Comparison of ENCODE assay signal across 22 cellular contexts in the genomic region with DNA sequence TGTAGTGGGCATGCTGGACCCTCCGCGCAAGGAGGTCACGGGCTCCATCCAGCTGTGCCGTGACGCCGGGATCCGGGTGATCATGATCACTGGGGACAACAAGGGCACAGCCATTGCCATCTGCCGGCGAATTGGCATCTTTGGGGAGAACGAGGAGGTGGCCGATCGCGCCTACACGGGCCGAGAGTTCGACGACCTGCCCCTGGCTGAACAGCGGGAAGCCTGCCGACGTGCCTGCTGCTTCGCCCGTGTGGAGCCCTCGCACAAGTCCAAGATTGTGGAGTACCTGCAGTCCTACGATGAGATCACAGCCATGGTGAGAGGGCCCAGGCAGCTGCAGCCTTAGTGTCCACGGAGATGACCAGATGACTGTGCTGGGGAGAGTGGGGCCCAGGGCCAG. TPM values are rescaled to one million over a fixed set of nuclear protein-coding genes. Genes with fewer than 3 reads are reported as not detected.
DNase-seq lines count a peak whose midpoint lies in the region; ATAC-seq and TF ChIP-seq lines count a peak whose summit lies in the region.
"Had no signal": no experiment of that assay in that cellular context is flagged by ENCODE, and none has a peak within 500 bp of the region (broad histone marks: within the 10 kb centered on the region; RNA-seq: fewer than 3 reads in every experiment).

No MANE protein-coding gene starts in this region.

- H3K9me3 ChIP-seq in RWPE2 (ENCODE audit: severe bottlenecking): no peaks in the 10 kb centered on the region
- H3K9me3 ChIP-seq: BE2C, SJCRH30 had no signal

- intact Hi-C loops in activated CD8-positive, alpha-beta T cell treated with anti-CD3 and anti-CD28 coated beads for 36 hours (cut with micrococcal nuclease): no loop called here

- H3K4me3 ChIP-seq in RWPE2 (ENCODE audit: severe bottlenecking): no peak overlapping the region
- H3K4me3 ChIP-seq: PC-9, SJCRH30 had no signal

- no peaks in the 10 kb centered on the region for H3K36me3 ChIP-seq in RWPE2 (ENCODE audit: low read depth)
- H3K36me3 ChIP-seq: BE2C had no signal

- no peaks in the 10 kb centered on the region for H3K27me3 ChIP-seq in RWPE2 (ENCODE audit: insufficient read depth, poor library complexity, severe bottlenecking)
- H3K27me3 ChIP-seq: BE2C, SJCRH30 had no signal

- peak overlapping the region; percentile 43 for H3K27ac Mint-ChIP-seq in activated CD8-positive, alpha-beta T cell treated with anti-CD3 and anti-CD28 coated beads, Interleukin-2, amount 10 ng/mL, durations not matched to agents 7 days and 5 days
- H3K27ac Mint-ChIP-seq in activated CD8-positive, alpha-beta T cell treated with anti-CD3 and anti-CD28 coated beads for 36 hours: no peak overlapping the region
- peak overlapping the region; percentile 53 for H3K27ac Mint-ChIP-seq in stimulated activated naive B cell treated with anti-CD40 and anti-IgM and Interleukin-4, amounts not matched to agents 10 μg/mL and 1 μg/mL and 100 μg/mL, for 72 hours

- no peak overlapping the region for H3K4me3 Mint-ChIP-seq in activated CD8-positive, alpha-beta T cell treated with anti-CD3 and anti-CD28 coated beads, Interleukin-2, amount 10 ng/mL, durations not matched to agents 7 days and 5 days
- H3K4me3 Mint-ChIP-seq in activated CD8-positive, alpha-beta T cell treated with anti-CD3 and anti-CD28 coated beads for 36 hours: no peak overlapping the region
- H3K4me3 Mint-ChIP-seq in stimulated activated naive B cell treated with anti-CD40 and anti-IgM and Interleukin-4, amounts not matched to agents 10 μg/mL and 1 μg/mL and 100 μg/mL, for 72 hours: no peak overlapping the region
- H3K4me3 Mint-ChIP-seq: CD4-positive, alpha-beta memory T cell had no signal

- no peak for TF ChIP-seq CTCF in activated CD8-positive, alpha-beta T cell treated with anti-CD3 and anti-CD28 coated beads for 36 hours (IDR thresholded peaks at IDR 0.05)
- TF ChIP-seq CTCF in RWPE2 (IDR thresholded peaks at IDR 0.05; ENCODE audit: poor library complexity, severe bottlenecking): no peak

- no peaks in the 10 kb centered on the region for H3K4me1 ChIP-seq in RWPE2 (ENCODE audit: insufficient read depth, poor library complexity, severe bottlenecking)
- H3K4me1 ChIP-seq: BE2C, SJCRH30 had no signal

- no peak overlapping the region for H3K27ac ChIP-seq in RWPE2 (ENCODE audit: poor library complexity, severe bottlenecking)
- H3K27ac ChIP-seq: PC-9, RWPE1, SJCRH30 had no signal

- no peak for ATAC-seq in activated CD8-positive, alpha-beta T cell treated with anti-CD3 and anti-CD28 coated beads, Interleukin-2, amount 10 ng/mL, durations not matched to agents 7 days and 5 days
- no peak for ATAC-seq in activated CD8-positive, alpha-beta T cell treated with anti-CD3 and anti-CD28 coated beads for 36 hours
- ATAC-seq in RWPE2 (ENCODE audit: low read depth): no peak
- ATAC-seq in stimulated activated naive B cell treated with anti-CD40 and anti-IgM and Interleukin-4, amounts not matched to agents 10 μg/mL and 1 μg/mL and 100 μg/mL, for 72 hours (replicated peaks): no peak
- ATAC-seq in GM21423 (IDR thresholded peaks at IDR 0.05; ENCODE audit: unreplicated experiment): no peak
- ATAC-seq in GM18870 (IDR thresholded peaks at IDR 0.05; ENCODE audit: unreplicated experiment): no peak

- no peaks in the 10 kb centered on the region for H3K36me3 Mint-ChIP-seq in activated CD8-positive, alpha-beta T cell treated with anti-CD3 and anti-CD28 coated beads, Interleukin-2, amount 10 ng/mL, durations not matched to agents 7 days and 5 days (ENCODE audit: low read depth)
- H3K36me3 Mint-ChIP-seq in activated CD8-positive, alpha-beta T cell treated with anti-CD3 and anti-CD28 coated beads for 36 hours (ENCODE audit: low read depth): no peaks in the 10 kb centered on the region
- H3K36me3 Mint-ChIP-seq in stimulated activated naive B cell treated with anti-CD40 and anti-IgM and Interleukin-4, amounts not matched to agents 10 μg/mL and 1 μg/mL and 100 μg/mL, for 72 hours: peaks cover 18 to 24% of the 10 kb centered on the region in 2 donors
- H3K36me3 Mint-ChIP-seq: CD4-positive, alpha-beta memory T cell had no signal

- peaks cover 9% of the 10 kb centered on the region for H3K4me1 Mint-ChIP-seq in activated CD8-positive, alpha-beta T cell treated with anti-CD3 and anti-CD28 coated beads, Interleukin-2, amount 10 ng/mL, durations not matched to agents 7 days and 5 days (ENCODE audit: low read depth)
- H3K4me1 Mint-ChIP-seq in activated CD8-positive, alpha-beta T cell treated with anti-CD3 and anti-CD28 coated beads for 36 hours (ENCODE audit: low read depth): peaks cover 4% of the 10 kb centered on the region
- H3K4me1 Mint-ChIP-seq in stimulated activated naive B cell treated with anti-CD40 and anti-IgM and Interleukin-4, amounts not matched to agents 10 μg/mL and 1 μg/mL and 100 μg/mL, for 72 hours: peaks cover 20 to 38% of the 10 kb centered on the region in 2 donors
- H3K4me1 Mint-ChIP-seq: CD4-positive, alpha-beta memory T cell had no signal

- H3K9me3 Mint-ChIP-seq in activated CD8-positive, alpha-beta T cell treated with anti-CD3 and anti-CD28 coated beads, Interleukin-2, amount 10 ng/mL, durations not matched to agents 7 days and 5 days (ENCODE audit: insufficient read depth): no peaks in the 10 kb centered on the region
- no peaks in the 10 kb centered on the region for H3K9me3 Mint-ChIP-seq in activated CD8-positive, alpha-beta T cell treated with anti-CD3 and anti-CD28 coated beads for 36 hours
- no peaks in the 10 kb centered on the region for H3K9me3 Mint-ChIP-seq in stimulated activated naive B cell treated with anti-CD40 and anti-IgM and Interleukin-4, amounts not matched to agents 10 μg/mL and 1 μg/mL and 100 μg/mL, for 72 hours
- H3K9me3 Mint-ChIP-seq: CD4-positive, alpha-beta memory T cell had no signal

- POLR2A ChIA-PET in activated CD8-positive, alpha-beta T cell treated with anti-CD3 and anti-CD28 coated beads, Interleukin-2, amount 10 ng/mL, durations not matched to agents 7 days and 5 days (lab: Charles Lee): interaction anchor here (0.7 kb wide), 1 partner anchor 50 kb away, joined by 4 read pairs; no protein-coding TSS in a partner anchor
- POLR2A ChIA-PET in activated CD8-positive, alpha-beta T cell treated with anti-CD3 and anti-CD28 coated beads for 36 hours (lab: Charles Lee): interaction anchor here (0.8 to 1.0 kb wide), 2 partner anchors 20 to 36 kb away, joined by 4 to 5 read pairs; no protein-coding TSS in a partner anchor

- H3K27me3 Mint-ChIP-seq in activated CD8-positive, alpha-beta T cell treated with anti-CD3 and anti-CD28 coated beads, Interleukin-2, amount 10 ng/mL, durations not matched to agents 7 days and 5 days (ENCODE audit: low read depth): no peaks in the 10 kb centered on the region
- H3K27me3 Mint-ChIP-seq in activated CD8-positive, alpha-beta T cell treated with anti-CD3 and anti-CD28 coated beads for 36 hours: no peaks in the 10 kb centered on the region
- no peaks in the 10 kb centered on the region for H3K27me3 Mint-ChIP-seq in stimulated activated naive B cell treated with anti-CD40 and anti-IgM and Interleukin-4, amounts not matched to agents 10 μg/mL and 1 μg/mL and 100 μg/mL, for 72 hours
- H3K27me3 Mint-ChIP-seq: CD4-positive, alpha-beta memory T cell had no signal

- CTCF ChIA-PET in activated CD8-positive, alpha-beta T cell treated with anti-CD3 and anti-CD28 coated beads, Interleukin-2, amount 10 ng/mL, durations not matched to agents 7 days and 5 days (lab: Charles Lee): no interaction called here
- CTCF ChIA-PET in activated CD8-positive, alpha-beta T cell treated with anti-CD3 and anti-CD28 coated beads for 36 hours (lab: Charles Lee): interaction anchor here (1.0 to 1.2 kb wide), 2 partner anchors 18 to 19 kb away, joined by 3 read pairs; no protein-coding TSS in a partner anchor

- no peak for DNase-seq in activated CD8-positive, alpha-beta T cell treated with anti-CD3 and anti-CD28 coated beads, Interleukin-2, amount 10 ng/mL, durations not matched to agents 7 days and 5 days
- no peak for DNase-seq in activated CD8-positive, alpha-beta T cell treated with anti-CD3 and anti-CD28 coated beads for 36 hours
- DNase-seq in RWPE2 (ENCODE audit: low spot score): peak; percentile 52
- no peak for DNase-seq in stimulated activated naive B cell treated with anti-CD40 and anti-IgM and Interleukin-4, amounts not matched to agents 10 μg/mL and 1 μg/mL and 100 μg/mL, for 72 hours
- DNase-seq: 8988T, BE2C, DMS153, GF-D8, GOT3, Karpas-422, NCI-H1417 treated with DMSO at 0.1 percent for 48 hours, NCI-H1930, NCI-H226, NCI-H524, NCI-H82, PC-9, SJCRH30 had no signal

RNA-seq across cellular contexts. Expression of a gene that starts 22.3 kb away (rescaled TPM):
- total RNA-seq in activated CD8-positive, alpha-beta T cell treated with anti-CD3 and anti-CD28 coated beads, Interleukin-2, amount 10 ng/mL, durations not matched to agents 7 days and 5 days: 1 to 10 TPM; 1.8 to 2.1 TPM
- 1 to 10 TPM; 2.1 to 2.5 TPM for total RNA-seq in activated CD8-positive, alpha-beta T cell treated with anti-CD3 and anti-CD28 coated beads for 36 hours

RNA-seq across cellular contexts. Expression of a gene that starts 24.4 kb away (rescaled TPM):
- total RNA-seq in activated CD8-positive, alpha-beta T cell treated with anti-CD3 and anti-CD28 coated beads, Interleukin-2, amount 10 ng/mL, durations not matched to agents 7 days and 5 days: 10 to 100 TPM; 22.5 to 23.2 TPM
- total RNA-seq in activated CD8-positive, alpha-beta T cell treated with anti-CD3 and anti-CD28 coated beads for 36 hours: 10 to 100 TPM; 13.1 to 14.0 TPM

RNA-seq across cellular contexts. Expression of a gene that starts 31.2 kb away (rescaled TPM):
- under 1 TPM; 0.52 to 0.68 TPM for total RNA-seq in activated CD8-positive, alpha-beta T cell treated with anti-CD3 and anti-CD28 coated beads, Interleukin-2, amount 10 ng/mL, durations not matched to agents 7 days and 5 days
- 1 to 10 TPM; 1.1 to 1.3 TPM for total RNA-seq in activated CD8-positive, alpha-beta T cell treated with anti-CD3 and anti-CD28 coated beads for 36 hours
- total RNA-seq: CD4-positive, alpha-beta memory T cell; MCF 10A; PC-9 had no signal

RNA-seq across cellular contexts. Expression of a gene that starts 37.0 kb away (rescaled TPM):
- total RNA-seq in activated CD8-positive, alpha-beta T cell treated with anti-CD3 and anti-CD28 coated beads, Interleukin-2, amount 10 ng/mL, durations not matched to agents 7 days and 5 days: 10 to 100 TPM; 47.8 to 52.2 TPM
- 10 to 100 TPM; 31.2 to 31.5 TPM for total RNA-seq in activated CD8-positive, alpha-beta T cell treated with anti-CD3 and anti-CD28 coated beads for 36 hours

RNA-seq across cellular contexts. Expression of a gene that starts 50.1 kb away (rescaled TPM):
- 100 to 1,000 TPM; 113 to 120 TPM for total RNA-seq in activated CD8-positive, alpha-beta T cell treated with anti-CD3 and anti-CD28 coated beads, Interleukin-2, amount 10 ng/mL, durations not matched to agents 7 days and 5 days
- total RNA-seq in activated CD8-positive, alpha-beta T cell treated with anti-CD3 and anti-CD28 coated beads for 36 hours: 10 to 100 TPM; 63.8 to 71.8 TPM
